Comparison of ENCODE assay signal across 8 cellular contexts in genomic region chr7:4712371-4713182, GRCh38. TPM values are rescaled to one million over a fixed set of nuclear protein-coding genes. Genes with fewer than 3 reads are reported as not detected.
A peak's percentile ranks its signal among the peaks of the same experiment; 100 is the strongest.
DNase-seq lines count a peak whose midpoint lies in the region; ATAC-seq and TF ChIP-seq lines count a peak whose summit lies in the region.

No MANE protein-coding gene starts in this region.

- peaks cover 70% of the 10 kb centered on the region for H3K4me1 ChIP-seq in left ventricle myocardium inferior
- H3K4me1 ChIP-seq in right atrium auricular region, result peaks cover 0 to 53% of the 10 kb centered on the region in 2 donors
- peaks cover 0 to 63% (median 27%) of the 10 kb centered on the region in 3 donors for H3K4me1 ChIP-seq in gastroesophageal sphincter

- no peaks in the 10 kb centered on the region for H3K27me3 Mint-ChIP-seq in memory B cell

- H3K36me3 Mint-ChIP-seq in memory B cell, result peaks cover 5% of the 10 kb centered on the region

- 61 to 79% methylated on average over 14 to 22 of the region's 22 CpGs for WGBS in gastroesophageal sphincter (ENCODE audit: low coverage in 1 of 2), 2 donors

- TF ChIP-seq EP300 in gastroesophageal sphincter (IDR thresholded peaks at IDR 0.05), result no peak

- TF ChIP-seq CTCF in left ventricle myocardium inferior (IDR thresholded peaks at IDR 0.05; ENCODE audit: borderline replicate concordance) (no peak), right atrium auricular region (IDR thresholded peaks at IDR 0.05) (no peak), gastroesophageal sphincter (IDR thresholded peaks at IDR 0.05) (no peak)

- peak overlapping the region; percentile 70 for H3K4me3 Mint-ChIP-seq in memory B cell

- no peaks in the 10 kb centered on the region for H3K9me3 ChIP-seq in left ventricle myocardium inferior (replicated peaks)
- no peaks in the 10 kb centered on the region for H3K9me3 ChIP-seq in right atrium auricular region
- no peaks in the 10 kb centered on the region for H3K9me3 ChIP-seq in gastroesophageal sphincter

- ATAC-seq in HG03442 (IDR thresholded peaks at IDR 0.05; ENCODE audit: unreplicated experiment) (peak; percentile 37), memory B cell (ENCODE audit: low read depth) (peak; percentile 54), gastroesophageal sphincter (no peak)

- peak overlapping the region; percentile 36 for H3K27ac ChIP-seq in left ventricle myocardium inferior (replicated peaks)
- peak overlapping the region in 1 of 2 donors; percentile 31 for H3K27ac ChIP-seq in right atrium auricular region
- peak overlapping the region in 1 of 4 donors; percentile 29 for H3K27ac ChIP-seq in gastroesophageal sphincter

- intact Hi-C loops in left ventricle myocardium inferior (cut with micrococcal nuclease), result no loop called here

- H3K9me3 Mint-ChIP-seq in memory B cell, result no peaks in the 10 kb centered on the region

- peaks cover 39% of the 10 kb centered on the region for H3K4me1 Mint-ChIP-seq in memory B cell

- TF ChIP-seq POLR2A in gastroesophageal sphincter (IDR thresholded peaks at IDR 0.05), result no peak

- H3K36me3 ChIP-seq in left ventricle myocardium inferior, result peaks cover 5% of the 10 kb centered on the region
- peaks cover 11% of the 10 kb centered on the region for H3K36me3 ChIP-seq in right atrium auricular region
- peaks cover 0 to 6% of the 10 kb centered on the region in 2 donors for H3K36me3 ChIP-seq in gastroesophageal sphincter

- peak overlapping the region; percentile 79 for H3K27ac Mint-ChIP-seq in memory B cell

- H3K4me3 ChIP-seq in left ventricle myocardium inferior (no peak overlapping the region), right atrium auricular region (no peak overlapping the region), gastroesophageal sphincter (no peak overlapping the region)

- no peak for DNase-seq in left ventricle myocardium inferior
- DNase-seq in right atrium auricular region (ENCODE audit: low spot score), result no peak
- peak; percentile 80 to 90 for DNase-seq in SHP77 (lab: John Stamatoyannopoulos, UW)
- DNase-seq in memory B cell (ENCODE audit: low spot score in 2 of 2), result no peak
- no peak for DNase-seq in A172 (ENCODE audit: low spot score)
- DNase-seq in T-helper 9 cell, result no peak

- no peaks in the 10 kb centered on the region for H3K27me3 ChIP-seq in left ventricle myocardium inferior (ENCODE audit: low read depth)
- no peaks in the 10 kb centered on the region for H3K27me3 ChIP-seq in right atrium auricular region
- H3K27me3 ChIP-seq in gastroesophageal sphincter, result no peaks in the 10 kb centered on the region

RNA-seq across cellular contexts. Expression of gene FOXK1, which starts 30.5 kb away (rescaled TPM):
- total RNA-seq in left ventricle myocardium inferior (18.3 TPM), right atrium auricular region (10 to 100 TPM; 19.4 to 24.8 TPM), gastroesophageal sphincter (10 to 100 TPM; 28.5 to 45.2 (median 30.0) TPM)
- 8.3 and 16.6 TPM in 2 replicates for total RNA-seq in A172 (2014; rRNA removed; shearing (Covaris generic))

Comparison
In these comparisons a context has a peak if more than half of its experiments do, and no peak if none do; other contexts are left out.
1. DNase-seq: peak in SHP77 (2 of 2); none in left ventricle myocardium inferior (single experiment), right atrium auricular region (single experiment), memory B cell (0 of 2), A172 (single experiment) and T-helper 9 cell (single experiment).